ENCODE assay signal across 1 cellular context in genomic region chr1:24642481-24643361, GRCh38.
TF ChIP-seq lines count a peak whose summit lies in the region.

A gene with protein sequence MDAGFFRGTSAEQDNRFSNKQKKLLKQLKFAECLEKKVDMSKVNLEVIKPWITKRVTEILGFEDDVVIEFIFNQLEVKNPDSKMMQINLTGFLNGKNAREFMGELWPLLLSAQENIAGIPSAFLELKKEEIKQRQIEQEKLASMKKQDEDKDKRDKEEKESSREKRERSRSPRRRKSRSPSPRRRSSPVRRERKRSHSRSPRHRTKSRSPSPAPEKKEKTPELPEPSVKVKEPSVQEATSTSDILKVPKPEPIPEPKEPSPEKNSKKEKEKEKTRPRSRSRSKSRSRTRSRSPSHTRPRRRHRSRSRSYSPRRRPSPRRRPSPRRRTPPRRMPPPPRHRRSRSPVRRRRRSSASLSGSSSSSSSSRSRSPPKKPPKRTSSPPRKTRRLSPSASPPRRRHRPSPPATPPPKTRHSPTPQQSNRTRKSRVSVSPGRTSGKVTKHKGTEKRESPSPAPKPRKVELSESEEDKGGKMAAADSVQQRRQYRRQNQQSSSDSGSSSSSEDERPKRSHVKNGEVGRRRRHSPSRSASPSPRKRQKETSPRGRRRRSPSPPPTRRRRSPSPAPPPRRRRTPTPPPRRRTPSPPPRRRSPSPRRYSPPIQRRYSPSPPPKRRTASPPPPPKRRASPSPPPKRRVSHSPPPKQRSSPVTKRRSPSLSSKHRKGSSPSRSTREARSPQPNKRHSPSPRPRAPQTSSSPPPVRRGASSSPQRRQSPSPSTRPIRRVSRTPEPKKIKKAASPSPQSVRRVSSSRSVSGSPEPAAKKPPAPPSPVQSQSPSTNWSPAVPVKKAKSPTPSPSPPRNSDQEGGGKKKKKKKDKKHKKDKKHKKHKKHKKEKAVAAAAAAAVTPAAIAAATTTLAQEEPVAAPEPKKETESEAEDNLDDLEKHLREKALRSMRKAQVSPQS (plus strand): TSS chr1:24643302. CDS start chr1:24643327, 25 bp downstream.

TF ChIP-seq in HepG2, 621 proteins besides CTCF, POLR2A, EP300 and RAD21 (continued from another document and continues in another):
- TF ChIP-seq LRRFIP1 (CRISPR knock-in tag; conservative IDR thresholded peaks at IDR 0.05) (0 out of 2 replicates have a peak, but pooled peaks have one; percentile 2), SRSF9 (IDR thresholded peaks at IDR 0.05; ENCODE audit: borderline replicate concordance, insufficient read depth, low read depth, low read length, poor library complexity, severe bottlenecking) (no peak), PBX2 (CRISPR knock-in tag; IDR thresholded peaks at IDR 0.05) (no peak), ZBTB38 (CRISPR knock-in tag; IDR thresholded peaks at IDR 0.05) (peak; percentile 48), MIER2 (CRISPR knock-in tag; IDR thresholded peaks at IDR 0.05) (0 out of 2 replicates have a peak, but pooled peaks have one; percentile 24), ZNF572 (CRISPR knock-in tag; IDR thresholded peaks at IDR 0.05) (0 out of 2 replicates have a peak, but pooled peaks have one; percentile 12), ZNF713 (CRISPR knock-in tag; IDR thresholded peaks at IDR 0.05) (peak; percentile 78; the same call in 1 of the 2 replicates), KLF9 (CRISPR knock-in tag; IDR thresholded peaks at IDR 0.05; ENCODE audit: low read depth) (0 out of 2 replicates have a peak, but pooled peaks have one; percentile 29), SOX5 (CRISPR knock-in tag; IDR thresholded peaks at IDR 0.05; ENCODE audit: borderline replicate concordance) (peak; percentile 52), NONO (IDR thresholded peaks at IDR 0.05) (no peak), NONO (CRISPR knock-in tag; conservative IDR thresholded peaks at IDR 0.05) (peak; percentile 82), EZH2 (conservative IDR thresholded peaks at IDR 0.05; ENCODE audit: low read depth, low read length) (no peak), CBX1 (IDR thresholded peaks at IDR 0.05; ENCODE audit: low read depth) (peak; percentile 71), ZNF143 (CRISPR knock-in tag; IDR thresholded peaks at IDR 0.05) (peak; percentile 84), ZFP41 (CRISPR knock-in tag; IDR thresholded peaks at IDR 0.05; ENCODE audit: borderline replicate concordance) (peak; percentile 74; the same call in 1 of the 2 replicates), ZNF451 (CRISPR knock-in tag; IDR thresholded peaks at IDR 0.05) (0 out of 2 replicates have a peak, but pooled peaks have one; percentile 30), ZFP36L2 (CRISPR knock-in tag; IDR thresholded peaks at IDR 0.05) (no peak), ZFP91 (CRISPR knock-in tag; IDR thresholded peaks at IDR 0.05; ENCODE audit: borderline replicate concordance) (peak; percentile 80), ZNF570 (CRISPR knock-in tag; IDR thresholded peaks at IDR 0.05; ENCODE audit: borderline replicate concordance) (no peak), ATF1 (CRISPR knock-in tag; IDR thresholded peaks at IDR 0.05) (peak; percentile 81), MAFK (conservative IDR thresholded peaks at IDR 0.05 in 1 of 2, IDR thresholded peaks at IDR 0.05 in 1 of 2; ENCODE audit: low read length in 2 of 2) (no peak), FOSL2 (CRISPR knock-in tag; IDR thresholded peaks at IDR 0.05) (peak; percentile 60; the same call in 1 of the 2 replicates), HMG20B (CRISPR knock-in tag; conservative IDR thresholded peaks at IDR 0.05) (0 out of 2 replicates have a peak, but pooled peaks have one; percentile 47), AGO2 (optimal IDR thresholded peaks at IDR 0.05; ENCODE audit: low read depth, low read length) (peak; percentile 74), ZNF605 (CRISPR knock-in tag; IDR thresholded peaks at IDR 0.05) (peak; percentile 95), ZSCAN20 (CRISPR knock-in tag; IDR thresholded peaks at IDR 0.05; ENCODE audit: borderline replicate concordance) (no peak; the same call in 1 of the 2 replicates), ELF4 (CRISPR knock-in tag; IDR thresholded peaks at IDR 0.05; ENCODE audit: borderline replicate concordance) (0 out of 2 replicates have a peak, but pooled peaks have one; percentile 22), ZNF567 (CRISPR knock-in tag; IDR thresholded peaks at IDR 0.05; ENCODE audit: borderline replicate concordance) (peak; percentile 87; the same call in 1 of the 2 replicates), MEIS1 (CRISPR knock-in tag; IDR thresholded peaks at IDR 0.05; ENCODE audit: borderline replicate concordance) (peak; percentile 62; the same call in 1 of the 2 replicates), PHF20 (CRISPR knock-in tag; IDR thresholded peaks at IDR 0.05) (peak; percentile 64), ZNF616 (CRISPR knock-in tag; IDR thresholded peaks at IDR 0.05; ENCODE audit: low read depth) (peak; percentile 68; the same call in 1 of the 2 replicates), U2AF2 (IDR thresholded peaks at IDR 0.05; ENCODE audit: low read depth, low read length) (0 out of 2 replicates have a peak, but pooled peaks have one; percentile 40), ZSCAN29 (CRISPR knock-in tag; conservative IDR thresholded peaks at IDR 0.05) (0 out of 2 replicates have a peak, but pooled peaks have one; percentile 60), ZNF468 (CRISPR knock-in tag; IDR thresholded peaks at IDR 0.05) (no peak)
- TF ChIP-seq, protein P1, sequence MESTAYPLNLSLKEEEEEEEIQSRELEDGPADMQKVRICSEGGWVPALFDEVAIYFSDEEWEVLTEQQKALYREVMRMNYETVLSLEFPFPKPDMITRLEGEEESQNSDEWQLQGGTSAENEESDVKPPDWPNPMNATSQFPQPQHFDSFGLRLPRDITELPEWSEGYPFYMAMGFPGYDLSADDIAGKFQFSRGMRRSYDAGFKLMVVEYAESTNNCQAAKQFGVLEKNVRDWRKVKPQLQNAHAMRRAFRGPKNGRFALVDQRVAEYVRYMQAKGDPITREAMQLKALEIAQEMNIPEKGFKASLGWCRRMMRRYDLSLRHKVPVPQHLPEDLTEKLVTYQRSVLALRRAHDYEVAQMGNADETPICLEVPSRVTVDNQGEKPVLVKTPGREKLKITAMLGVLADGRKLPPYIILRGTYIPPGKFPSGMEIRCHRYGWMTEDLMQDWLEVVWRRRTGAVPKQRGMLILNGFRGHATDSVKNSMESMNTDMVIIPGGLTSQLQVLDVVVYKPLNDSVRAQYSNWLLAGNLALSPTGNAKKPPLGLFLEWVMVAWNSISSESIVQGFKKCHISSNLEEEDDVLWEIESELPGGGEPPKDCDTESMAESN (CRISPR knock-in tag; conservative IDR thresholded peaks at IDR 0.05): peak; percentile 88
- TF ChIP-seq, protein P2, sequence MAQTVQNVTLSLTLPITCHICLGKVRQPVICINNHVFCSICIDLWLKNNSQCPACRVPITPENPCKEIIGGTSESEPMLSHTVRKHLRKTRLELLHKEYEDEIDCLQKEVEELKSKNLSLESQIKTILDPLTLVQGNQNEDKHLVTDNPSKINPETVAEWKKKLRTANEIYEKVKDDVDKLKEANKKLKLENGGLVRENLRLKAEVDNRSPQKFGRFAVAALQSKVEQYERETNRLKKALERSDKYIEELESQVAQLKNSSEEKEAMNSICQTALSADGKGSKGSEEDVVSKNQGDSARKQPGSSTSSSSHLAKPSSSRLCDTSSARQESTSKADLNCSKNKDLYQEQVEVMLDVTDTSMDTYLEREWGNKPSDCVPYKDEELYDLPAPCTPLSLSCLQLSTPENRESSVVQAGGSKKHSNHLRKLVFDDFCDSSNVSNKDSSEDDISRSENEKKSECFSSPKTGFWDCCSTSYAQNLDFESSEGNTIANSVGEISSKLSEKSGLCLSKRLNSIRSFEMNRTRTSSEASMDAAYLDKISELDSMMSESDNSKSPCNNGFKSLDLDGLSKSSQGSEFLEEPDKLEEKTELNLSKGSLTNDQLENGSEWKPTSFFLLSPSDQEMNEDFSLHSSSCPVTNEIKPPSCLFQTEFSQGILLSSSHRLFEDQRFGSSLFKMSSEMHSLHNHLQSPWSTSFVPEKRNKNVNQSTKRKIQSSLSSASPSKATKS (CRISPR knock-in tag; IDR thresholded peaks at IDR 0.05): 0 out of 2 replicates have a peak, but pooled peaks have one; percentile 36
- TF ChIP-seq, protein P3, sequence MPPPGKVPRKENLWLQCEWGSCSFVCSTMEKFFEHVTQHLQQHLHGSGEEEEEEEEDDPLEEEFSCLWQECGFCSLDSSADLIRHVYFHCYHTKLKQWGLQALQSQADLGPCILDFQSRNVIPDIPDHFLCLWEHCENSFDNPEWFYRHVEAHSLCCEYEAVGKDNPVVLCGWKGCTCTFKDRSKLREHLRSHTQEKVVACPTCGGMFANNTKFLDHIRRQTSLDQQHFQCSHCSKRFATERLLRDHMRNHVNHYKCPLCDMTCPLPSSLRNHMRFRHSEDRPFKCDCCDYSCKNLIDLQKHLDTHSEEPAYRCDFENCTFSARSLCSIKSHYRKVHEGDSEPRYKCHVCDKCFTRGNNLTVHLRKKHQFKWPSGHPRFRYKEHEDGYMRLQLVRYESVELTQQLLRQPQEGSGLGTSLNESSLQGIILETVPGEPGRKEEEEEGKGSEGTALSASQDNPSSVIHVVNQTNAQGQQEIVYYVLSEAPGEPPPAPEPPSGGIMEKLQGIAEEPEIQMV (CRISPR knock-in tag; IDR thresholded peaks at IDR 0.05; ENCODE audit: low read depth): no peak
- TF ChIP-seq, protein P4, sequence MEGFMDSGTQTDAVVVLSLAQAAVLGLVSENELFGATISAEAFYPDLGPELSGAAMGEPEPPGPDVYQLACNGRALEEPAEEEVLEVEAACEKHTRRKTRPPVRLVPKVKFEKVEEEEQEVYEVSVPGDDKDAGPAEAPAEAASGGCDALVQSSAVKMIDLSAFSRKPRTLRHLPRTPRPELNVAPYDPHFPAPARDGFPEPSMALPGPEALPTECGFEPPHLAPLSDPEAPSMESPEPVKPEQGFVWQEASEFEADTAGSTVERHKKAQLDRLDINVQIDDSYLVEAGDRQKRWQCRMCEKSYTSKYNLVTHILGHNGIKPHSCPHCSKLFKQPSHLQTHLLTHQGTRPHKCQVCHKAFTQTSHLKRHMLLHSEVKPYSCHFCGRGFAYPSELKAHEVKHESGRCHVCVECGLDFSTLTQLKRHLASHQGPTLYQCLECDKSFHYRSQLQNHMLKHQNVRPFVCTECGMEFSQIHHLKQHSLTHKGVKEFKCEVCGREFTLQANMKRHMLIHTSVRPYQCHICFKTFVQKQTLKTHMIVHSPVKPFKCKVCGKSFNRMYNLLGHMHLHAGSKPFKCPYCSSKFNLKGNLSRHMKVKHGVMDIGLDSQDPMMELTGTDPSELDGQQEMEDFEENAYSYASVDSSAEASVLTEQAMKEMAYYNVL (CRISPR knock-in tag; IDR thresholded peaks at IDR 0.05; ENCODE audit: borderline replicate concordance): peak; percentile 61; the same call in 1 of the 2 replicates
- TF ChIP-seq, protein P5, sequence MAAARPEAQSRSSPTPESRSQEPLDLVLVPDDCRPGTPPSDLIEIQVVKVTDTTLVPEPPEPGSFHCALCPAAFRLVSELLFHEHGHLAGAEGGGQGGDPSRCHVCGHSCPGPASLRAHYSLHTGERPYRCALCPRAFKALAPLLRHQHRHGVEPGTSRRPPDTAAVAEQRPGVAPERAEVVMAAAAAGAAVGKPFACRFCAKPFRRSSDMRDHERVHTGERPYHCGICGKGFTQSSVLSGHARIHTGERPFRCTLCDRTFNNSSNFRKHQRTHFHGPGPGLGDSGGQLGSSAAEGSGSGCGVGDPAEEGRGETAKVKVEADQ (CRISPR knock-in tag; IDR thresholded peaks at IDR 0.05; ENCODE audit: borderline replicate concordance): 0 out of 2 replicates have a peak, but pooled peaks have one; percentile 64
- TF ChIP-seq, protein P6, sequence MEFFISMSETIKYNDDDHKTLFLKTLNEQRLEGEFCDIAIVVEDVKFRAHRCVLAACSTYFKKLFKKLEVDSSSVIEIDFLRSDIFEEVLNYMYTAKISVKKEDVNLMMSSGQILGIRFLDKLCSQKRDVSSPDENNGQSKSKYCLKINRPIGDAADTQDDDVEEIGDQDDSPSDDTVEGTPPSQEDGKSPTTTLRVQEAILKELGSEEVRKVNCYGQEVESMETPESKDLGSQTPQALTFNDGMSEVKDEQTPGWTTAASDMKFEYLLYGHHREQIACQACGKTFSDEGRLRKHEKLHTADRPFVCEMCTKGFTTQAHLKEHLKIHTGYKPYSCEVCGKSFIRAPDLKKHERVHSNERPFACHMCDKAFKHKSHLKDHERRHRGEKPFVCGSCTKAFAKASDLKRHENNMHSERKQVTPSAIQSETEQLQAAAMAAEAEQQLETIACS (CRISPR knock-in tag; IDR thresholded peaks at IDR 0.05): peak; percentile 35; the same call in 1 of the 2 replicates
